Comparison of ENCODE assay signal across 9 cellular contexts in the genomic region with DNA sequence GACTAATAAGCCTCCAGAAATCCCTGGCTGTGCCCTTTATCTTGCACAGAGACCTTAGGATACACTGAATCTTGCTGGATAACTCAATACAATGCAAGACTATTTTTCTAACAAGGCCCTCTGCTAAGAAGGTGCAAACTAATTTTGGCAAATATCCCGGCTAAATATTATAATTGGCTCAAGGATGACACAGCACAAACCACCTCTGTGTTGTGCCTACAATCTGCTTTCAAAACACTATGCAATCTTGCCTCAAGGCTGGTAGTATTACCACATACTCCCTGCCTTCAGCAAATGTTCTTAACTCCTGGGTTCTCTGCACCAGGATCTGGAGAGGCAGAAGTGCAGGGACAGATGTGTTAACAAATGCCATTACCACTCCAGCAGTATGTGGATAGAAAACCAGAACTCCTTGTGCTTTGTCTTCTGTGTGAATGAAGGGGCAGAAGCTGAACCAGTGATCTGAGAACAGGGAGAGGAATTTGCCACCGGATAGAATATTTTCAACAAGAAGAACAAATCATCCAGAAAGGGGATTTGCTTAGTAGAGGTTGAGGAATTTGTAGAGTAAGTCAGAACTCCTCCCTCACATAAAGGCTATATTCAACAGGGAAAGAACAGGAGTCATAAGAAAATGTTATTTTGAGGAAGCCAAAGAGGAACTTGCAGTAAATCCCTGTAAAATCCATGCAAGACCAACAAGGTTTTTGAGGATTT.
DNase-seq lines count a peak whose midpoint lies in the region; ATAC-seq and TF ChIP-seq lines count a peak whose summit lies in the region.
"Had no signal": no experiment of that assay in that cellular context is flagged by ENCODE, and none has a peak within 500 bp of the region (broad histone marks: within the 10 kb centered on the region; RNA-seq: fewer than 3 reads in every experiment).

No MANE protein-coding gene starts in this region.

- ATAC-seq in GM21447 (IDR thresholded peaks at IDR 0.05; ENCODE audit: unreplicated experiment): no peak

- no peak for TF ChIP-seq RAD21 in Ishikawa (IDR thresholded peaks at IDR 0.05; ENCODE audit: low read depth)

- peak overlapping the region; percentile 56 for H3K27ac ChIP-seq in temporal lobe (ENCODE audit: low read depth, low read length)
- H3K27ac ChIP-seq: tibial artery had no signal

- DNase-seq in astrocyte of the hippocampus (ENCODE audit: low read depth, low spot score) (peak; percentile 79), inferior parietal cortex (ENCODE audit: extremely low spot score) (peak; percentile 42), NCI-H1930 (lab: John Stamatoyannopoulos, UW) (no peak), NCI-H1105 (lab: John Stamatoyannopoulos, UW) (no peak)
- DNase-seq: NCI-H187 had no signal

- TF ChIP-seq EP300 in Ishikawa (IDR thresholded peaks at IDR 0.05; ENCODE audit: borderline replicate concordance): no peak

TF ChIP-seq in Ishikawa, 13 proteins besides CTCF, POLR2A, EP300 and RAD21:
- peak; percentile 21; the same call in 1 of the 2 replicates for TF ChIP-seq CEBPB (IDR thresholded peaks at IDR 0.05)
- TF ChIP-seq NFIC (IDR thresholded peaks at IDR 0.05): no peak
TF ChIP-seq in Ishikawa: peak in this region for 1.

Comparison
In these comparisons a context has a peak if more than half of its experiments do, and no peak if none do; other contexts are left out.
1. DNase-seq: peak in astrocyte of the hippocampus (single experiment) and inferior parietal cortex (single experiment); none in NCI-H1930 (0 of 2) and NCI-H1105 (single experiment).